1 cellular context compared by ENCODE assay signal in the genomic region with DNA sequence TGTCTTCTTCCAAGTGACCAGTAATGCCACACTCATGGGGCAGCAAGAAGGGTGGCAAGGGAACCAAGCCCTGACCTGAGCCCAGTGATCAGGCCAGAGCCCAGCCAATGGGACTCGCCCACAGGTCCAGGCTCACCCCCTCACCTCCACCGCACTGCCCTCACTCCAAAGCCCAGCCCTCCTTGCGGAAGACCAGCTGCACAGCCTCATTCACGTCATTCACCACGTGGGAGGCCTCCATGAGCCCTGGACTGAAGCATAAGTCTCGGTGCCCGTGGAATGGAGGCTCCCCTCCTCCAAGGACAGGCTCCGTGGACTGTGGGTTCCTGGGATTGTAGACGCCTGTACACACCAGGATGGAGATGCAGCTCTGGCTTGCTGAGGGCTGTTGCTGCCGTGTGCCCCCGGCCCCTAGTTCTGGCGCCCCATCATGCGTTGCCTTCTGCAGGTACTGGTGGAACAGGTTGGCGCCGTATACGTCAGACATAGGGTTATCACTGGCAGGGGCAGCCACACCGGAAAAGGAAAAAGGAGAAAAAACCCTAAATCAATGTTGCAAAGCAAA.
TF ChIP-seq lines count a peak whose summit lies in the region.

No MANE protein-coding gene starts in this region.

TF ChIP-seq in WTC11, 78 proteins besides CTCF, POLR2A, EP300 and RAD21 (continued from another document):
- TF ChIP-seq, protein P1, sequence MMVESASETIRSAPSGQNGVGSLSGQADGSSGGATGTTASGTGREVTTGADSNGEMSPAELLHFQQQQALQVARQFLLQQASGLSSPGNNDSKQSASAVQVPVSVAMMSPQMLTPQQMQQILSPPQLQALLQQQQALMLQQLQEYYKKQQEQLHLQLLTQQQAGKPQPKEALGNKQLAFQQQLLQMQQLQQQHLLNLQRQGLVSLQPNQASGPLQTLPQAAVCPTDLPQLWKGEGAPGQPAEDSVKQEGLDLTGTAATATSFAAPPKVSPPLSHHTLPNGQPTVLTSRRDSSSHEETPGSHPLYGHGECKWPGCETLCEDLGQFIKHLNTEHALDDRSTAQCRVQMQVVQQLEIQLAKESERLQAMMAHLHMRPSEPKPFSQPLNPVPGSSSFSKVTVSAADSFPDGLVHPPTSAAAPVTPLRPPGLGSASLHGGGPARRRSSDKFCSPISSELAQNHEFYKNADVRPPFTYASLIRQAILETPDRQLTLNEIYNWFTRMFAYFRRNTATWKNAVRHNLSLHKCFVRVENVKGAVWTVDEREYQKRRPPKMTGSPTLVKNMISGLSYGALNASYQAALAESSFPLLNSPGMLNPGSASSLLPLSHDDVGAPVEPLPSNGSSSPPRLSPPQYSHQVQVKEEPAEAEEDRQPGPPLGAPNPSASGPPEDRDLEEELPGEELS (CRISPR knock-in tag; IDR thresholded peaks at IDR 0.05) = no peak
- TF ChIP-seq, protein P2, sequence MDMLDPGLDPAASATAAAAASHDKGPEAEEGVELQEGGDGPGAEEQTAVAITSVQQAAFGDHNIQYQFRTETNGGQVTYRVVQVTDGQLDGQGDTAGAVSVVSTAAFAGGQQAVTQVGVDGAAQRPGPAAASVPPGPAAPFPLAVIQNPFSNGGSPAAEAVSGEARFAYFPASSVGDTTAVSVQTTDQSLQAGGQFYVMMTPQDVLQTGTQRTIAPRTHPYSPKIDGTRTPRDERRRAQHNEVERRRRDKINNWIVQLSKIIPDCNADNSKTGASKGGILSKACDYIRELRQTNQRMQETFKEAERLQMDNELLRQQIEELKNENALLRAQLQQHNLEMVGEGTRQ (CRISPR knock-in tag; IDR thresholded peaks at IDR 0.05) = no peak
- TF ChIP-seq HMGA2 (CRISPR knock-in tag; IDR thresholded peaks at IDR 0.05) = no peak
- TF ChIP-seq ZNF232 (CRISPR knock-in tag; IDR thresholded peaks at IDR 0.05) = no peak
- TF ChIP-seq, protein P3, sequence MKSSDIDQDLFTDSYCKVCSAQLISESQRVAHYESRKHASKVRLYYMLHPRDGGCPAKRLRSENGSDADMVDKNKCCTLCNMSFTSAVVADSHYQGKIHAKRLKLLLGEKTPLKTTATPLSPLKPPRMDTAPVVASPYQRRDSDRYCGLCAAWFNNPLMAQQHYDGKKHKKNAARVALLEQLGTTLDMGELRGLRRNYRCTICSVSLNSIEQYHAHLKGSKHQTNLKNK (CRISPR knock-in tag; IDR thresholded peaks at IDR 0.05) = no peak
- TF ChIP-seq TEAD4 (CRISPR knock-in tag; IDR thresholded peaks at IDR 0.05) = no peak
- TF ChIP-seq, protein P4, sequence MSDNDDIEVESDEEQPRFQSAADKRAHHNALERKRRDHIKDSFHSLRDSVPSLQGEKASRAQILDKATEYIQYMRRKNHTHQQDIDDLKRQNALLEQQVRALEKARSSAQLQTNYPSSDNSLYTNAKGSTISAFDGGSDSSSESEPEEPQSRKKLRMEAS (CRISPR knock-in tag; IDR thresholded peaks at IDR 0.05) = no peak
- TF ChIP-seq, protein P5, sequence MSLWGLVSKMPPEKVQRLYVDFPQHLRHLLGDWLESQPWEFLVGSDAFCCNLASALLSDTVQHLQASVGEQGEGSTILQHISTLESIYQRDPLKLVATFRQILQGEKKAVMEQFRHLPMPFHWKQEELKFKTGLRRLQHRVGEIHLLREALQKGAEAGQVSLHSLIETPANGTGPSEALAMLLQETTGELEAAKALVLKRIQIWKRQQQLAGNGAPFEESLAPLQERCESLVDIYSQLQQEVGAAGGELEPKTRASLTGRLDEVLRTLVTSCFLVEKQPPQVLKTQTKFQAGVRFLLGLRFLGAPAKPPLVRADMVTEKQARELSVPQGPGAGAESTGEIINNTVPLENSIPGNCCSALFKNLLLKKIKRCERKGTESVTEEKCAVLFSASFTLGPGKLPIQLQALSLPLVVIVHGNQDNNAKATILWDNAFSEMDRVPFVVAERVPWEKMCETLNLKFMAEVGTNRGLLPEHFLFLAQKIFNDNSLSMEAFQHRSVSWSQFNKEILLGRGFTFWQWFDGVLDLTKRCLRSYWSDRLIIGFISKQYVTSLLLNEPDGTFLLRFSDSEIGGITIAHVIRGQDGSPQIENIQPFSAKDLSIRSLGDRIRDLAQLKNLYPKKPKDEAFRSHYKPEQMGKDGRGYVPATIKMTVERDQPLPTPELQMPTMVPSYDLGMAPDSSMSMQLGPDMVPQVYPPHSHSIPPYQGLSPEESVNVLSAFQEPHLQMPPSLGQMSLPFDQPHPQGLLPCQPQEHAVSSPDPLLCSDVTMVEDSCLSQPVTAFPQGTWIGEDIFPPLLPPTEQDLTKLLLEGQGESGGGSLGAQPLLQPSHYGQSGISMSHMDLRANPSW (CRISPR knock-in tag; conservative IDR thresholded peaks at IDR 0.05; ENCODE audit: low read depth) = no peak
- TF ChIP-seq, protein P6, sequence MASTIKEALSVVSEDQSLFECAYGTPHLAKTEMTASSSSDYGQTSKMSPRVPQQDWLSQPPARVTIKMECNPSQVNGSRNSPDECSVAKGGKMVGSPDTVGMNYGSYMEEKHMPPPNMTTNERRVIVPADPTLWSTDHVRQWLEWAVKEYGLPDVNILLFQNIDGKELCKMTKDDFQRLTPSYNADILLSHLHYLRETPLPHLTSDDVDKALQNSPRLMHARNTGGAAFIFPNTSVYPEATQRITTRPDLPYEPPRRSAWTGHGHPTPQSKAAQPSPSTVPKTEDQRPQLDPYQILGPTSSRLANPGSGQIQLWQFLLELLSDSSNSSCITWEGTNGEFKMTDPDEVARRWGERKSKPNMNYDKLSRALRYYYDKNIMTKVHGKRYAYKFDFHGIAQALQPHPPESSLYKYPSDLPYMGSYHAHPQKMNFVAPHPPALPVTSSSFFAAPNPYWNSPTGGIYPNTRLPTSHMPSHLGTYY (CRISPR knock-in tag; IDR thresholded peaks at IDR 0.05) = no peak
- TF ChIP-seq, protein P7, sequence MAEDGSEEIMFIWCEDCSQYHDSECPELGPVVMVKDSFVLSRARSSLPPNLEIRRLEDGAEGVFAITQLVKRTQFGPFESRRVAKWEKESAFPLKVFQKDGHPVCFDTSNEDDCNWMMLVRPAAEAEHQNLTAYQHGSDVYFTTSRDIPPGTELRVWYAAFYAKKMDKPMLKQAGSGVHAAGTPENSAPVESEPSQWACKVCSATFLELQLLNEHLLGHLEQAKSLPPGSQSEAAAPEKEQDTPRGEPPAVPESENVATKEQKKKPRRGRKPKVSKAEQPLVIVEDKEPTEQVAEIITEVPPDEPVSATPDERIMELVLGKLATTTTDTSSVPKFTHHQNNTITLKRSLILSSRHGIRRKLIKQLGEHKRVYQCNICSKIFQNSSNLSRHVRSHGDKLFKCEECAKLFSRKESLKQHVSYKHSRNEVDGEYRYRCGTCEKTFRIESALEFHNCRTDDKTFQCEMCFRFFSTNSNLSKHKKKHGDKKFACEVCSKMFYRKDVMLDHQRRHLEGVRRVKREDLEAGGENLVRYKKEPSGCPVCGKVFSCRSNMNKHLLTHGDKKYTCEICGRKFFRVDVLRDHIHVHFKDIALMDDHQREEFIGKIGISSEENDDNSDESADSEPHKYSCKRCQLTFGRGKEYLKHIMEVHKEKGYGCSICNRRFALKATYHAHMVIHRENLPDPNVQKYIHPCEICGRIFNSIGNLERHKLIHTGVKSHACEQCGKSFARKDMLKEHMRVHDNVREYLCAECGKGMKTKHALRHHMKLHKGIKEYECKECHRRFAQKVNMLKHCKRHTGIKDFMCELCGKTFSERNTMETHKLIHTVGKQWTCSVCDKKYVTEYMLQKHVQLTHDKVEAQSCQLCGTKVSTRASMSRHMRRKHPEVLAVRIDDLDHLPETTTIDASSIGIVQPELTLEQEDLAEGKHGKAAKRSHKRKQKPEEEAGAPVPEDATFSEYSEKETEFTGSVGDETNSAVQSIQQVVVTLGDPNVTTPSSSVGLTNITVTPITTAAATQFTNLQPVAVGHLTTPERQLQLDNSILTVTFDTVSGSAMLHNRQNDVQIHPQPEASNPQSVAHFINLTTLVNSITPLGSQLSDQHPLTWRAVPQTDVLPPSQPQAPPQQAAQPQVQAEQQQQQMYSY (CRISPR knock-in tag; IDR thresholded peaks at IDR 0.05) = no peak
- no peak for TF ChIP-seq ZNF263 (CRISPR knock-in tag; IDR thresholded peaks at IDR 0.05; ENCODE audit: low read depth)
- no peak for TF ChIP-seq MXD4 (CRISPR knock-in tag; IDR thresholded peaks at IDR 0.05; ENCODE audit: borderline replicate concordance)
- TF ChIP-seq CREB1 (CRISPR knock-in tag; IDR thresholded peaks at IDR 0.05) = no peak
- TF ChIP-seq CREM (CRISPR knock-in tag; IDR thresholded peaks at IDR 0.05) = no peak
TF ChIP-seq in WTC11: peak in this region for 0.
